In the genomic region with DNA sequence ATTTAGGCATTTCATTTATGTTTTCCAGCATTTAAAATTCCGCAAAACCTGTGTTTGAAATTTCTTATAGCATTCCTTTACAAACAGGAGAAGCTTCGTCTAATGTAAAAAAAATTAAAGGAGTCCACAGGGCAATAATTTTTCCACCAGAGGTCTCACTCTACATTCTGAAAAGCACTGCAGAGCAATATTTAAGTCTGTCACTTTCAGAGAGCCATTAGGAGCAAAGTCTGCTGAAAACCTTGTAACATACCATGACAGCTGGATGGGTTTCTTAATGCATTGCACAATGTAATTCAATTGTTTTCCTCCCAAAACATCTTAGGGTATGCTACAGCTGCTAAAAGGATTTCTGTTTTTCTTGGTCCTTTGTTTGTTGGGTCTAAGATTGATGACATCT, we compare ENCODE assay signal across 10 cellular contexts. TPM values are rescaled to one million over a fixed set of nuclear protein-coding genes. Genes with fewer than 3 reads are reported as not detected.
DNase-seq lines count a peak whose midpoint lies in the region; ATAC-seq and TF ChIP-seq lines count a peak whose summit lies in the region.
"Had no signal": no experiment of that assay in that cellular context is flagged by ENCODE, and none has a peak within 500 bp of the region (broad histone marks: within the 10 kb centered on the region; RNA-seq: fewer than 3 reads in every experiment).

No MANE protein-coding gene starts in this region.

- no peak overlapping the region for H3K27ac ChIP-seq in dorsolateral prefrontal cortex
- H3K27ac ChIP-seq in prostate gland, result no peak overlapping the region
- no peak overlapping the region for H3K27ac ChIP-seq in coronary artery
- H3K27ac ChIP-seq: stomach had no signal

- H3K27me3 ChIP-seq in dorsolateral prefrontal cortex (no peaks in the 10 kb centered on the region), prostate gland (replicated peaks; ENCODE audit: insufficient read depth) (no peaks in the 10 kb centered on the region)
- H3K27me3 ChIP-seq: stomach had no signal

- peak; percentile 56 for DNase-seq in GF-D8 (lab: John Stamatoyannopoulos, UW)
- DNase-seq in NCI-H69 (lab: John Stamatoyannopoulos, UW), result peak; percentile 9
- DNase-seq in dorsolateral prefrontal cortex, result no peak
- no peak for DNase-seq in prostate gland (ENCODE audit: low spot score)
- DNase-seq in NCI-H2029 (lab: John Stamatoyannopoulos, UW), result no peak
- DNase-seq in coronary artery (ENCODE audit: low spot score), result no peak
- DNase-seq: nucleus accumbens, stomach had no signal

- H3K4me3 ChIP-seq in dorsolateral prefrontal cortex (no peak overlapping the region), prostate gland (no peak overlapping the region), coronary artery (no peak overlapping the region)
- H3K4me3 ChIP-seq: stomach had no signal

- TF ChIP-seq CTCF in dorsolateral prefrontal cortex (IDR thresholded peaks at IDR 0.05 in 54 of 56, conservative IDR thresholded peaks at IDR 0.05 in 2 of 56; ENCODE audit: low read depth in 1 of 56, partially characterized antibody in 56 of 56), result peak in 36 of 56 donors; percentile 15 to 50 (median 30)
- TF ChIP-seq CTCF in prostate gland (IDR thresholded peaks at IDR 0.05), result peak in 3 of 4 experiments; percentile 42 to 63 (median 49)
- no peak for TF ChIP-seq CTCF in coronary artery (IDR thresholded peaks at IDR 0.05)

- no peaks in the 10 kb centered on the region for H3K36me3 ChIP-seq in prostate gland

- WGBS in prostate gland, result 53% methylated on average over 2 of the region's 2 CpGs

- H3K4me1 ChIP-seq in prostate gland (replicated peaks), result no peaks in the 10 kb centered on the region
- H3K4me1 ChIP-seq: stomach had no signal

- H3K9me3 ChIP-seq in prostate gland, result no peaks in the 10 kb centered on the region
- H3K9me3 ChIP-seq: stomach had no signal

- intact Hi-C loops in dorsolateral prefrontal cortex (cut with DNase I) (no loop called here), prostate gland (cut with DNase I) (loop anchor here (5.0 kb wide), 1 partner anchor 122 kb away; no protein-coding TSS in a partner anchor)

- no peak for TF ChIP-seq POLR2A in prostate gland (IDR thresholded peaks at IDR 0.05)

- ATAC-seq in HG03521 (IDR thresholded peaks at IDR 0.05; ENCODE audit: unreplicated experiment), result no peak
- no peak for ATAC-seq in GM21717 (IDR thresholded peaks at IDR 0.05; ENCODE audit: unreplicated experiment)

RNA-seq across cellular contexts. Expression of gene BAG2, which starts 18.0 kb away (rescaled TPM):
- total RNA-seq in dorsolateral prefrontal cortex (10 to 100 TPM in 2 of 120 experiments, 1 to 10 TPM in 118; 1.7 to 10.3 (median 4.0) TPM), prostate gland (1 to 10 TPM; 5.4 to 6.8 TPM)

RNA-seq across cellular contexts. Expression of gene RAB23, which starts 32.0 kb away (rescaled TPM):
- total RNA-seq in dorsolateral prefrontal cortex, result 10 to 100 TPM in 118 of 120 experiments, 1 to 10 TPM in 2; 7.9 to 20.9 (median 14.9) TPM
- 10 to 100 TPM; 20.4 to 22.3 TPM for total RNA-seq in prostate gland

Comparison
In these comparisons a context has a peak if more than half of its experiments do, and no peak if none do; other contexts are left out.
1. DNase-seq: peak in GF-D8 (single experiment) and NCI-H69 (single experiment); none in dorsolateral prefrontal cortex (0 of 10), prostate gland (single experiment), NCI-H2029 (single experiment) and coronary artery (single experiment).